Comparison of ENCODE assay signal across 8 cellular contexts in the genomic region with DNA sequence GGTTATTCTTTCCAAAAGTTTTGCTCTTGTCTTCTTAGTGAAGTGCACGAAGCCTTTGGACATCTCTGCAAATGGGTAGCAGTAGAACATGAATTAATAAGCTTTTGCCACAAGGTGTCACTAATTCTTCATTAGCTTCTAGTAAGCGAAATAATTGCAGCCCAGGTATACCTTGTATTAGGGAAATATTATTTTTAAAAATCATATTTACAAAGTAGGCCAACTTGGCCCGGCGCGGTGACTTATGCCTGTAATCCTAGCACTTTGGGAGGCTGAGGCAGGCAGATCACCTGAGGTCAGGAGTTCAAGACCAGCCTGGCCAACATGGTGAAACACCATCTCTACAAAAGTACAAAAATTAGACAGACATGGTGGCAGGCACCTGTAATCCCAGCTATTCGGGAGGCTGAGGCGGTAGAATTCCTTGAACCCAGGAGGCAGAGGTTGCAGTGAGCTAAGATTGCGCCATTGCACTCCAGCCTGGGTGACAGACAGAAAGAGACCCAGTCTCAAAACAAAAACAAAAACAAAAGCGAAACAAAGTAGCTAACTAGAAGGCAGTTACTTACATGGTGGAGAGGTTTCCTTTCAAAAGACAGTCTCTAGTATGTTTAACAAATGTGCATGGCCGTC. TPM values are rescaled to one million over a fixed set of nuclear protein-coding genes. Genes with fewer than 3 reads are reported as not detected.
A peak's percentile ranks its signal among the peaks of the same experiment; 100 is the strongest.
DNase-seq lines count a peak whose midpoint lies in the region; ATAC-seq and TF ChIP-seq lines count a peak whose summit lies in the region.

No MANE protein-coding gene starts in this region.

- no peaks in the 10 kb centered on the region for H3K9me3 Mint-ChIP-seq in GM23338

- no peak for ATAC-seq in GM23338

- no peaks in the 10 kb centered on the region for H3K9me2 ChIP-seq in GM23338 (ENCODE audit: insufficient read depth)

- no peaks in the 10 kb centered on the region; the same call in 1 of the 2 replicates for H4K20me1 ChIP-seq in GM23338 (replicated peaks; ENCODE audit: insufficient read depth)

- H3K4me1 Mint-ChIP-seq in GM23338: no peaks in the 10 kb centered on the region

- peak; percentile 62 to 69 for TF ChIP-seq CTCF in GM23338 (conservative IDR thresholded peaks at IDR 0.05; ENCODE audit: low read depth in 2 of 2)

- H3K4me1 ChIP-seq in GM23338 (ENCODE audit: insufficient read depth): no peaks in the 10 kb centered on the region

- H3K4me3 Mint-ChIP-seq in GM23338: no peak overlapping the region

- DNase-seq in NOMO-1 treated with DMSO at 0.1 percent for 48 hours (lab: John Stamatoyannopoulos, UW; ENCODE audit: unreplicated experiment): peak; percentile 48
- no peak for DNase-seq in NOMO-1 treated with dmso at 0.1 percent for 144 hours (lab: John Stamatoyannopoulos, UW; ENCODE audit: unreplicated experiment)
- peak; percentile 68 for DNase-seq in GM23338 (ENCODE audit: low spot score)
- DNase-seq in NCI-H226: peak; percentile 34
- DNase-seq in T47D (ENCODE audit: low read depth in 1 of 2, low spot score in 1 of 2): peak; percentile 6 to 50
- DNase-seq in medulla oblongata (ENCODE audit: extremely low spot score): peak; percentile 46
- no peak for DNase-seq in putamen (ENCODE audit: low spot score)
- DNase-seq in NCI-H1436 (lab: John Stamatoyannopoulos, UW): no peak

- no peak overlapping the region for H2AFZ ChIP-seq in GM23338

- in situ Hi-C loops in T47D (cut with HindIII; ENCODE audit: low pct_unique_long_range_greater_than_20kb, low sequenced_read_pairs): no loop called here

- no peaks in the 10 kb centered on the region for H3F3A ChIP-seq in GM23338 (replicated peaks; ENCODE audit: low read depth)

- no peak overlapping the region for H3K27ac ChIP-seq in GM23338 (ENCODE audit: low read depth)

- H3K27me3 ChIP-seq in GM23338 (ENCODE audit: insufficient read depth): no peaks in the 10 kb centered on the region

- H3K27ac Mint-ChIP-seq in GM23338: no peak overlapping the region

- no peak overlapping the region for H3K4me3 ChIP-seq in GM23338

- H3K79me2 ChIP-seq in GM23338 (replicated peaks; ENCODE audit: insufficient read depth): no peaks in the 10 kb centered on the region

- H3K27me3 Mint-ChIP-seq in GM23338 (ENCODE audit: insufficient read depth, low read depth, poor library complexity): no peaks in the 10 kb centered on the region

- H3K4me2 ChIP-seq in GM23338: no peak overlapping the region

- no peaks in the 10 kb centered on the region for H3K36me3 ChIP-seq in GM23338 (ENCODE audit: insufficient read depth)

- no peaks in the 10 kb centered on the region for H3K36me3 Mint-ChIP-seq in GM23338 (ENCODE audit: low read depth)

TF ChIP-seq in GM23338, 12 proteins besides CTCF, POLR2A, EP300 and RAD21:
- TF ChIP-seq, protein P1, sequence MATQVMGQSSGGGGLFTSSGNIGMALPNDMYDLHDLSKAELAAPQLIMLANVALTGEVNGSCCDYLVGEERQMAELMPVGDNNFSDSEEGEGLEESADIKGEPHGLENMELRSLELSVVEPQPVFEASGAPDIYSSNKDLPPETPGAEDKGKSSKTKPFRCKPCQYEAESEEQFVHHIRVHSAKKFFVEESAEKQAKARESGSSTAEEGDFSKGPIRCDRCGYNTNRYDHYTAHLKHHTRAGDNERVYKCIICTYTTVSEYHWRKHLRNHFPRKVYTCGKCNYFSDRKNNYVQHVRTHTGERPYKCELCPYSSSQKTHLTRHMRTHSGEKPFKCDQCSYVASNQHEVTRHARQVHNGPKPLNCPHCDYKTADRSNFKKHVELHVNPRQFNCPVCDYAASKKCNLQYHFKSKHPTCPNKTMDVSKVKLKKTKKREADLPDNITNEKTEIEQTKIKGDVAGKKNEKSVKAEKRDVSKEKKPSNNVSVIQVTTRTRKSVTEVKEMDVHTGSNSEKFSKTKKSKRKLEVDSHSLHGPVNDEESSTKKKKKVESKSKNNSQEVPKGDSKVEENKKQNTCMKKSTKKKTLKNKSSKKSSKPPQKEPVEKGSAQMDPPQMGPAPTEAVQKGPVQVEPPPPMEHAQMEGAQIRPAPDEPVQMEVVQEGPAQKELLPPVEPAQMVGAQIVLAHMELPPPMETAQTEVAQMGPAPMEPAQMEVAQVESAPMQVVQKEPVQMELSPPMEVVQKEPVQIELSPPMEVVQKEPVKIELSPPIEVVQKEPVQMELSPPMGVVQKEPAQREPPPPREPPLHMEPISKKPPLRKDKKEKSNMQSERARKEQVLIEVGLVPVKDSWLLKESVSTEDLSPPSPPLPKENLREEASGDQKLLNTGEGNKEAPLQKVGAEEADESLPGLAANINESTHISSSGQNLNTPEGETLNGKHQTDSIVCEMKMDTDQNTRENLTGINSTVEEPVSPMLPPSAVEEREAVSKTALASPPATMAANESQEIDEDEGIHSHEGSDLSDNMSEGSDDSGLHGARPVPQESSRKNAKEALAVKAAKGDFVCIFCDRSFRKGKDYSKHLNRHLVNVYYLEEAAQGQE (IDR thresholded peaks at IDR 0.05; ENCODE audit: unreplicated experiment): no peak
- TF ChIP-seq EZH2phosphoT487 (IDR thresholded peaks at IDR 0.05; ENCODE audit: unreplicated experiment) (no peak), CREB1 (CRISPR knock-in tag; IDR thresholded peaks at IDR 0.05; ENCODE audit: low read depth) (no peak), POLR2AphosphoS5 (IDR thresholded peaks at IDR 0.05; ENCODE audit: low read depth) (no peak), ZNF331 (CRISPR knock-in tag; IDR thresholded peaks at IDR 0.05; ENCODE audit: low read depth) (no peak), NANOG (IDR thresholded peaks at IDR 0.05; ENCODE audit: borderline replicate concordance) (no peak), EZH2 (IDR thresholded peaks at IDR 0.05; ENCODE audit: low read depth, unreplicated experiment) (no peak), JUNB (IDR thresholded peaks at IDR 0.05; ENCODE audit: unreplicated experiment) (no peak)
- TF ChIP-seq, protein P2, sequence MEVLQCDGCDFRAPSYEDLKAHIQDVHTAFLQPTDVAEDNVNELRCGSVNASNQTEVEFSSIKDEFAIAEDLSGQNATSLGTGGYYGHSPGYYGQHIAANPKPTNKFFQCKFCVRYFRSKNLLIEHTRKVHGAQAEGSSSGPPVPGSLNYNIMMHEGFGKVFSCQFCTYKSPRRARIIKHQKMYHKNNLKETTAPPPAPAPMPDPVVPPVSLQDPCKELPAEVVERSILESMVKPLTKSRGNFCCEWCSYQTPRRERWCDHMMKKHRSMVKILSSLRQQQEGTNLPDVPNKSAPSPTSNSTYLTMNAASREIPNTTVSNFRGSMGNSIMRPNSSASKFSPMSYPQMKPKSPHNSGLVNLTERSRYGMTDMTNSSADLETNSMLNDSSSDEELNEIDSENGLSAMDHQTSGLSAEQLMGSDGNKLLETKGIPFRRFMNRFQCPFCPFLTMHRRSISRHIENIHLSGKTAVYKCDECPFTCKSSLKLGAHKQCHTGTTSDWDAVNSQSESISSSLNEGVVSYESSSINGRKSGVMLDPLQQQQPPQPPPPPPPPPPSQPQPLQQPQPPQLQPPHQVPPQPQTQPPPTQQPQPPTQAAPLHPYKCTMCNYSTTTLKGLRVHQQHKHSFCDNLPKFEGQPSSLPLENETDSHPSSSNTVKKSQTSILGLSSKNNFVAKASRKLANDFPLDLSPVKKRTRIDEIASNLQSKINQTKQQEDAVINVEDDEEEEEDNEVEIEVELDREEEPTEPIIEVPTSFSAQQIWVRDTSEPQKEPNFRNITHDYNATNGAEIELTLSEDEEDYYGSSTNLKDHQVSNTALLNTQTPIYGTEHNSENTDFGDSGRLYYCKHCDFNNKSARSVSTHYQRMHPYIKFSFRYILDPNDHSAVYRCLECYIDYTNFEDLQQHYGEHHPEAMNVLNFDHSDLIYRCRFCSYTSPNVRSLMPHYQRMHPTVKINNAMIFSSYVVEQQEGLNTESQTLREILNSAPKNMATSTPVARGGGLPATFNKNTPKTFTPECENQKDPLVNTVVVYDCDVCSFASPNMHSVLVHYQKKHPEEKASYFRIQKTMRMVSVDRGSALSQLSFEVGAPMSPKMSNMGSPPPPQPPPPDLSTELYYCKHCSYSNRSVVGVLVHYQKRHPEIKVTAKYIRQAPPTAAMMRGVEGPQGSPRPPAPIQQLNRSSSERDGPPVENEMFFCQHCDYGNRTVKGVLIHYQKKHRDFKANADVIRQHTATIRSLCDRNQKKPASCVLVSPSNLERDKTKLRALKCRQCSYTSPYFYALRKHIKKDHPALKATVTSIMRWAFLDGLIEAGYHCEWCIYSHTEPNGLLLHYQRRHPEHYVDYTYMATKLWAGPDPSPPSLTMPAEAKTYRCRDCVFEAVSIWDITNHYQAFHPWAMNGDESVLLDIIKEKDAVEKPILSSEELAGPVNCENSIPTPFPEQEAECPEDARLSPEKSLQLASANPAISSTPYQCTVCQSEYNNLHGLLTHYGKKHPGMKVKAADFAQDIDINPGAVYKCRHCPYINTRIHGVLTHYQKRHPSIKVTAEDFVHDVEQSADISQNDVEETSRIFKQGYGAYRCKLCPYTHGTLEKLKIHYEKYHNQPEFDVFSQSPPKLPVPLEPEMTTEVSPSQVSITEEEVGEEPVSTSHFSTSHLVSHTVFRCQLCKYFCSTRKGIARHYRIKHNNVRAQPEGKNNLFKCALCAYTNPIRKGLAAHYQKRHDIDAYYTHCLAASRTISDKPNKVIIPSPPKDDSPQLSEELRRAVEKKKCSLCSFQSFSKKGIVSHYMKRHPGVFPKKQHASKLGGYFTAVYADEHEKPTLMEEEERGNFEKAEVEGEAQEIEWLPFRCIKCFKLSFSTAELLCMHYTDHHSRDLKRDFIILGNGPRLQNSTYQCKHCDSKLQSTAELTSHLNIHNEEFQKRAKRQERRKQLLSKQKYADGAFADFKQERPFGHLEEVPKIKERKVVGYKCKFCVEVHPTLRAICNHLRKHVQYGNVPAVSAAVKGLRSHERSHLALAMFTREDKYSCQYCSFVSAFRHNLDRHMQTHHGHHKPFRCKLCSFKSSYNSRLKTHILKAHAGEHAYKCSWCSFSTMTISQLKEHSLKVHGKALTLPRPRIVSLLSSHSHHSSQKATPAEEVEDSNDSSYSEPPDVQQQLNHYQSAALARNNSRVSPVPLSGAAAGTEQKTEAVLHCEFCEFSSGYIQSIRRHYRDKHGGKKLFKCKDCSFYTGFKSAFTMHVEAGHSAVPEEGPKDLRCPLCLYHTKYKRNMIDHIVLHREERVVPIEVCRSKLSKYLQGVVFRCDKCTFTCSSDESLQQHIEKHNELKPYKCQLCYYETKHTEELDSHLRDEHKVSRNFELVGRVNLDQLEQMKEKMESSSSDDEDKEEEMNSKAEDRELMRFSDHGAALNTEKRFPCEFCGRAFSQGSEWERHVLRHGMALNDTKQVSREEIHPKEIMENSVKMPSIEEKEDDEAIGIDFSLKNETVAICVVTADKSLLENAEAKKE (CRISPR knock-in tag; IDR thresholded peaks at IDR 0.05): no peak

RNA-seq across cellular contexts. Expression of a gene that starts 8.8 kb away (rescaled TPM):
- 1.7 and 2.4 TPM in 2 replicates for total RNA-seq in GM23338 (2014; rRNA removed; shearing (Covaris generic))
- polyA plus RNA-seq in GM23338 (2016; fragmentation: Nextera tagmentation; extraction: Ambion mirVana): 2.8 and 3.9 TPM in 2 replicates

RNA-seq across cellular contexts. Expression of a gene that starts 36.0 kb away (rescaled TPM):
- 0.43 TPM in 1 of 2 replicates, not detected in the other for total RNA-seq in GM23338 (2014; rRNA removed; shearing (Covaris generic))
- not detected in 2 replicates for polyA plus RNA-seq in GM23338 (2016; fragmentation: Nextera tagmentation; extraction: Ambion mirVana)

Comparison
In these comparisons a context has a peak if more than half of its experiments do, and no peak if none do; other contexts are left out.
1. DNase-seq: peak in NOMO-1 treated with DMSO at 0.1 percent for 48 hours (single experiment), GM23338 (single experiment), NCI-H226 (single experiment), T47D (2 of 2) and medulla oblongata (single experiment); none in NOMO-1 treated with dmso at 0.1 percent for 144 hours (single experiment), putamen (single experiment) and NCI-H1436 (single experiment).